ENCODE assay signal across 18 cellular contexts in genomic region chr19:33409035-33409434, GRCh38.
"Had no signal": no experiment of that assay in that cellular context is flagged by ENCODE, and none has a peak within 500 bp of the region (broad histone marks: within the 10 kb centered on the region; RNA-seq: fewer than 3 reads in every experiment).

No MANE protein-coding gene starts in this region.

- H3K4me1 ChIP-seq: colonic mucosa, foreskin keratinocyte, pancreas had no signal

- H3K36me3 ChIP-seq: colonic mucosa, neural progenitor cell, pancreas had no signal

- H3K9ac ChIP-seq: neural progenitor cell had no signal

- H2AFZ ChIP-seq: neural progenitor cell had no signal

- H3K27ac ChIP-seq: colonic mucosa, foreskin keratinocyte, lower lobe of right lung, neural progenitor cell, pancreas had no signal

- DNase-seq: cerebellar nuclear complex; colonic mucosa; dermis blood vessel endothelial cell; erythroblast; foreskin keratinocyte; head of caudate nucleus; hippocampal formation; kidney glomerular epithelial cell; lower lobe of right lung; nucleus accumbens; small intestine; stimulated activated CD4-positive, alpha-beta T cell treated with anti-CD3 and anti-CD28 coated beads, Interleukin-2, amount 100 ng/mL, for 48 hours; stimulated activated naive CD4-positive, alpha-beta T cell treated with Interleukin-2 at 50 U/mL for 16 hours; trophoblast cell had no signal

- FAIRE-seq: pancreas, small intestine had no signal

- H3K4me3 ChIP-seq: colonic mucosa, lower lobe of right lung, neural progenitor cell, pancreas had no signal

- ATAC-seq: foreskin keratinocyte; left lobe of liver; lower lobe of right lung; natural killer cell treated with Interleukin-12 subunit alpha and Interleukin-12 subunit beta and Interleukin-15 and Interleukin-18, amount 100 ng/mL, for 72 hours; pancreas had no signal

- H3K27me3 ChIP-seq: colonic mucosa, foreskin keratinocyte, neural progenitor cell, pancreas had no signal

- H3K9me3 ChIP-seq: colonic mucosa, lower lobe of right lung, pancreas had no signal

- H3K4me2 ChIP-seq: neural progenitor cell had no signal
